1 cellular context compared by ENCODE assay signal in genomic region chr3:108406063-108406660, GRCh38.
TF ChIP-seq lines count a peak whose summit lies in the region.

No MANE protein-coding gene starts in this region.

TF ChIP-seq in GM23338, 12 proteins besides CTCF, POLR2A, EP300 and RAD21 (continued from another document):
- TF ChIP-seq ZNF462 (CRISPR knock-in tag; IDR thresholded peaks at IDR 0.05) = no peak
- TF ChIP-seq JUNB (IDR thresholded peaks at IDR 0.05; ENCODE audit: unreplicated experiment) = no peak
- no peak for TF ChIP-seq POLR2AphosphoS5 (IDR thresholded peaks at IDR 0.05; ENCODE audit: low read depth)
